In the genomic region with DNA sequence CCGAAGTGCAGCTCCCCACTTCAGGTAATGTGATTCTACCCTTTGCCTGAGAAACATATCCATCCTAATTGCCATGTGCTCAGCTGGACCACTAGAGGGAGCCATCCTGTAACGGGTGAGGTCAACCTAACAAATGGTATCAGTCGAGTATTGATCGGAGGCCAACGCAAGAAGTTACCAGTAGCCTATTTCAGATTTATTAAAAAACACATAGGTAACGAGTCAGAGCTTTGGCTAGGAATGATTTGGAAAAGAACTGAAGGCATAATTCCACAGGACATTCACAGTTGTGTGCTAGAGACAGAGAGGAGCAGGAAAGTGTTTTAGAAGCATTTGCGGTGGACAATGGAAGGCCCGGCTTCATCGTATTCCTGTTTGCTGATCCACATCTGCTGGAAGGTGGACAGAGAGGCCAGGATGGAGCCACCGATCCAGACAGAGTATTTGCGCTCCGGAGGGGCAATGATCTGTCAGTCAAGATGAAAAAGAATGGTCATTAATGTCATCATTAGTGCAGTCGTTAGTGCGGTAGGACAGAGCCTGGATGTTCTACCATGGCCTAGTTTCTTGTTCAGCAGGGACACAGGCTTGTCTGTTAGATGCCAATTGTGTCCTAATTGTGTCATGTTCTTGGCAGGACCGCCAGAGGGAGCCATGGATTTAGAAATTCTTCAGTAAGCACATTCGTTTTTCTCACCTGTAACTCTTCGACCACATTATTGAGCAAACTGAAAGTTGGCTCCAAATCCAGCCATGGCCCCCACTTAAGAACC, we compare ENCODE assay signal across 1 cellular context.
TF ChIP-seq lines count a peak whose summit lies in the region.

No MANE protein-coding gene starts in this region.

TF ChIP-seq in GM12878, 131 proteins besides CTCF, POLR2A, EP300 and RAD21 (continued from another document):
- TF ChIP-seq YY1 (IDR thresholded peaks at IDR 0.05; ENCODE audit: low read depth, low read length) (peak; percentile 68; the same call in 1 of the 2 replicates), ASH2L (IDR thresholded peaks at IDR 0.05; ENCODE audit: borderline replicate concordance, low read depth) (no peak), ZBED1 (IDR thresholded peaks at IDR 0.05; ENCODE audit: borderline replicate concordance) (no peak), CBX5 (IDR thresholded peaks at IDR 0.05; ENCODE audit: low read depth) (no peak), IKZF1 (conservative IDR thresholded peaks at IDR 0.05) (no peak; the same call in 1 of the 2 replicates), ETV6 (conservative IDR thresholded peaks at IDR 0.05 in 1 of 2, IDR thresholded peaks at IDR 0.05 in 1 of 2; ENCODE audit: borderline replicate concordance in 1 of 2, low read depth in 1 of 2) (peak in 1 of 2 experiments; percentile 77; a peak in 1 of 4 replicates), KDM1A (IDR thresholded peaks at IDR 0.05; ENCODE audit: borderline replicate concordance) (no peak), FOXM1 (IDR thresholded peaks at IDR 0.05; ENCODE audit: low read depth, low read length) (0 out of 2 replicates have a peak, but pooled peaks have one; percentile 40), NFYA (IDR thresholded peaks at IDR 0.05; ENCODE audit: borderline replicate concordance, low read depth, low read length) (no peak), HDAC6 (IDR thresholded peaks at IDR 0.05; ENCODE audit: unreplicated experiment) (no peak), CHD1 (IDR thresholded peaks at IDR 0.05; ENCODE audit: low read depth, low read length) (no peak), DPF2 (IDR thresholded peaks at IDR 0.05) (peak; percentile 30; the same call in 1 of the 2 replicates), MXI1 (IDR thresholded peaks at IDR 0.05; ENCODE audit: low read depth, low read length) (no peak; the same call in 1 of the 2 replicates), FOS (IDR thresholded peaks at IDR 0.05; ENCODE audit: borderline replicate concordance, extremely low read depth, insufficient read length) (no peak), SREBF2 (IDR thresholded peaks at IDR 0.05; ENCODE audit: low read length) (no peak), NFXL1 (IDR thresholded peaks at IDR 0.05; ENCODE audit: borderline replicate concordance) (no peak), RBBP5 (conservative IDR thresholded peaks at IDR 0.05) (no peak), RUNX3 (IDR thresholded peaks at IDR 0.05; ENCODE audit: low read length) (peak; percentile 41)
- TF ChIP-seq, protein P1, sequence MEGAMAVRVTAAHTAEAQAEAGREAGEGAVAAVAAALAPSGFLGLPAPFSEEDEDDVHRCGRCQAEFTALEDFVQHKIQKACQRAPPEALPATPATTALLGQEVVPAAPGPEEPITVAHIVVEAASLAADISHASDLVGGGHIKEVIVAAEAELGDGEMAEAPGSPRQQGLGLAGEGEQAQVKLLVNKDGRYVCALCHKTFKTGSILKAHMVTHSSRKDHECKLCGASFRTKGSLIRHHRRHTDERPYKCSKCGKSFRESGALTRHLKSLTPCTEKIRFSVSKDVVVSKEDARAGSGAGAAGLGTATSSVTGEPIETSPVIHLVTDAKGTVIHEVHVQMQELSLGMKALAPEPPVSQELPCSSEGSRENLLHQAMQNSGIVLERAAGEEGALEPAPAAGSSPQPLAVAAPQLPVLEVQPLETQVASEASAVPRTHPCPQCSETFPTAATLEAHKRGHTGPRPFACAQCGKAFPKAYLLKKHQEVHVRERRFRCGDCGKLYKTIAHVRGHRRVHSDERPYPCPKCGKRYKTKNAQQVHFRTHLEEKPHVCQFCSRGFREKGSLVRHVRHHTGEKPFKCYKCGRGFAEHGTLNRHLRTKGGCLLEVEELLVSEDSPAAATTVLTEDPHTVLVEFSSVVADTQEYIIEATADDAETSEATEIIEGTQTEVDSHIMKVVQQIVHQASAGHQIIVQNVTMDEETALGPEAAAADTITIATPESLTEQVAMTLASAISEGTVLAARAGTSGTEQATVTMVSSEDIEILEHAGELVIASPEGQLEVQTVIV (IDR thresholded peaks at IDR 0.05; ENCODE audit: borderline replicate concordance, partially characterized antibody): no peak
- TF ChIP-seq, protein P2, sequence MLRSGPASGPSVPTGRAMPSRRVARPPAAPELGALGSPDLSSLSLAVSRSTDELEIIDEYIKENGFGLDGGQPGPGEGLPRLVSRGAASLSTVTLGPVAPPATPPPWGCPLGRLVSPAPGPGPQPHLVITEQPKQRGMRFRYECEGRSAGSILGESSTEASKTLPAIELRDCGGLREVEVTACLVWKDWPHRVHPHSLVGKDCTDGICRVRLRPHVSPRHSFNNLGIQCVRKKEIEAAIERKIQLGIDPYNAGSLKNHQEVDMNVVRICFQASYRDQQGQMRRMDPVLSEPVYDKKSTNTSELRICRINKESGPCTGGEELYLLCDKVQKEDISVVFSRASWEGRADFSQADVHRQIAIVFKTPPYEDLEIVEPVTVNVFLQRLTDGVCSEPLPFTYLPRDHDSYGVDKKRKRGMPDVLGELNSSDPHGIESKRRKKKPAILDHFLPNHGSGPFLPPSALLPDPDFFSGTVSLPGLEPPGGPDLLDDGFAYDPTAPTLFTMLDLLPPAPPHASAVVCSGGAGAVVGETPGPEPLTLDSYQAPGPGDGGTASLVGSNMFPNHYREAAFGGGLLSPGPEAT (IDR thresholded peaks at IDR 0.05; ENCODE audit: low read depth): 0 out of 2 replicates have a peak, but pooled peaks have one; percentile 17
- TF ChIP-seq, protein P3, sequence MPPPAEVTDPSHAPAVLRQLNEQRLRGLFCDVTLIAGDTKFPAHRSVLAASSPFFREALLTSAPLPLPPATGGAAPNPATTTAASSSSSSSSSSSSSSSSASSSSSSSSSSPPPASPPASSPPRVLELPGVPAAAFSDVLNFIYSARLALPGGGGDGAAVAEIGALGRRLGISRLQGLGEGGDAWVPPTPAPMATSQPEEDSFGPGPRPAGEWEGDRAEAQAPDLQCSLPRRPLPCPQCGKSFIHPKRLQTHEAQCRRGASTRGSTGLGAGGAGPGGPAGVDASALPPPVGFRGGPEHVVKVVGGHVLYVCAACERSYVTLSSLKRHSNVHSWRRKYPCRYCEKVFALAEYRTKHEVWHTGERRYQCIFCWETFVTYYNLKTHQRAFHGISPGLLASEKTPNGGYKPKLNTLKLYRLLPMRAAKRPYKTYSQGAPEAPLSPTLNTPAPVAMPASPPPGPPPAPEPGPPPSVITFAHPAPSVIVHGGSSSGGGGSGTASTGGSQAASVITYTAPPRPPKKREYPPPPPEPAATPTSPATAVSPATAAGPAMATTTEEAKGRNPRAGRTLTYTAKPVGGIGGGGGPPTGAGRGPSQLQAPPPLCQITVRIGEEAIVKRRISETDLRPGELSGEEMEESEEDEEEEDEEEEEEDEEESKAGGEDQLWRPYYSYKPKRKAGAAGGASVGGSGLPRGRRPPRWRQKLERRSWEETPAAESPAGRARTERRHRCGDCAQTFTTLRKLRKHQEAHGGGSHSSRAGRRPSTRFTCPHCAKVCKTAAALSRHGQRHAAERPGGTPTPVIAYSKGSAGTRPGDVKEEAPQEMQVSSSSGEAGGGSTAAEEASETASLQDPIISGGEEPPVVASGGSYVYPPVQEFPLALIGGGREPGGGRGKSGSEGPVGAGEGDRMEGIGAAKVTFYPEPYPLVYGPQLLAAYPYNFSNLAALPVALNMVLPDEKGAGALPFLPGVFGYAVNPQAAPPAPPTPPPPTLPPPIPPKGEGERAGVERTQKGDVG (CRISPR knock-in tag; IDR thresholded peaks at IDR 0.05): no peak
- TF ChIP-seq, protein P4, sequence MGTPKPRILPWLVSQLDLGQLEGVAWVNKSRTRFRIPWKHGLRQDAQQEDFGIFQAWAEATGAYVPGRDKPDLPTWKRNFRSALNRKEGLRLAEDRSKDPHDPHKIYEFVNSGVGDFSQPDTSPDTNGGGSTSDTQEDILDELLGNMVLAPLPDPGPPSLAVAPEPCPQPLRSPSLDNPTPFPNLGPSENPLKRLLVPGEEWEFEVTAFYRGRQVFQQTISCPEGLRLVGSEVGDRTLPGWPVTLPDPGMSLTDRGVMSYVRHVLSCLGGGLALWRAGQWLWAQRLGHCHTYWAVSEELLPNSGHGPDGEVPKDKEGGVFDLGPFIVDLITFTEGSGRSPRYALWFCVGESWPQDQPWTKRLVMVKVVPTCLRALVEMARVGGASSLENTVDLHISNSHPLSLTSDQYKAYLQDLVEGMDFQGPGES (IDR thresholded peaks at IDR 0.05): 0 out of 2 replicates have a peak, but pooled peaks have one; percentile 4
- TF ChIP-seq, protein P5, sequence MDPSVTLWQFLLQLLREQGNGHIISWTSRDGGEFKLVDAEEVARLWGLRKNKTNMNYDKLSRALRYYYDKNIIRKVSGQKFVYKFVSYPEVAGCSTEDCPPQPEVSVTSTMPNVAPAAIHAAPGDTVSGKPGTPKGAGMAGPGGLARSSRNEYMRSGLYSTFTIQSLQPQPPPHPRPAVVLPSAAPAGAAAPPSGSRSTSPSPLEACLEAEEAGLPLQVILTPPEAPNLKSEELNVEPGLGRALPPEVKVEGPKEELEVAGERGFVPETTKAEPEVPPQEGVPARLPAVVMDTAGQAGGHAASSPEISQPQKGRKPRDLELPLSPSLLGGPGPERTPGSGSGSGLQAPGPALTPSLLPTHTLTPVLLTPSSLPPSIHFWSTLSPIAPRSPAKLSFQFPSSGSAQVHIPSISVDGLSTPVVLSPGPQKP (IDR thresholded peaks at IDR 0.05; ENCODE audit: low read depth, low read length): no peak
